Comparison of ENCODE assay signal across 28 cellular contexts in genomic region chr1:104392552-104392951, GRCh38.
"Had no signal": no experiment of that assay in that cellular context is flagged by ENCODE, and none has a peak within 500 bp of the region (broad histone marks: within the 10 kb centered on the region; RNA-seq: fewer than 3 reads in every experiment).

No MANE protein-coding gene starts in this region.

- H3K36me3 ChIP-seq: stomach, suprapubic skin, thoracic aorta, thyroid gland, tibial artery, tibial nerve, upper lobe of left lung, upper lobe of right lung, uterus, vagina had no signal

- H3K36me3 Mint-ChIP-seq: stimulated activated effector memory CD8-positive, alpha-beta T cell treated with anti-CD3 and anti-CD28 coated beads, Interleukin-12 subunit alpha, Interleukin-12 subunit beta, amount 100 ng/mL, for 72 hours; stimulated activated memory B cell treated with anti-CD40 and anti-IgM and Interleukin-4, amounts not matched to agents 10 μg/mL and 1 μg/mL and 100 μg/mL, for 72 hours; stimulated activated naive B cell treated with anti-CD40 and anti-IgM and Interleukin-4, amounts not matched to agents 10 μg/mL and 1 μg/mL and 100 μg/mL, for 72 hours; type B pancreatic cell had no signal

- ATAC-seq: stimulated activated effector memory CD8-positive, alpha-beta T cell treated with anti-CD3 and anti-CD28 coated beads, Interleukin-12 subunit alpha, Interleukin-12 subunit beta, amount 100 ng/mL, for 72 hours; stimulated activated memory B cell treated with anti-CD40 and anti-IgM and Interleukin-4, amounts not matched to agents 10 μg/mL and 1 μg/mL and 100 μg/mL, for 72 hours; stimulated activated naive B cell treated with anti-CD40 and anti-IgM and Interleukin-4, amounts not matched to agents 10 μg/mL and 1 μg/mL and 100 μg/mL, for 72 hours; stimulated activated naive CD8-positive, alpha-beta T cell treated with anti-CD3 and anti-CD28 coated beads, Interleukin-15, amount 100 ng/mL, for 72 hours; upper lobe of right lung had no signal

- H3K9me3 Mint-ChIP-seq: type B pancreatic cell had no signal

- H3K27ac Mint-ChIP-seq: stimulated activated effector memory CD8-positive, alpha-beta T cell treated with anti-CD3 and anti-CD28 coated beads, Interleukin-12 subunit alpha, Interleukin-12 subunit beta, amount 100 ng/mL, for 72 hours; stimulated activated memory B cell treated with anti-CD40 and anti-IgM and Interleukin-4, amounts not matched to agents 10 μg/mL and 1 μg/mL and 100 μg/mL, for 72 hours; stimulated activated naive B cell treated with anti-CD40 and anti-IgM and Interleukin-4, amounts not matched to agents 10 μg/mL and 1 μg/mL and 100 μg/mL, for 72 hours; stimulated activated naive CD8-positive, alpha-beta T cell treated with anti-CD3 and anti-CD28 coated beads, Interleukin-15, amount 100 ng/mL, for 72 hours; stimulated activated naive CD8-positive, alpha-beta T cell treated with anti-CD3 and anti-CD28 coated beads, Interleukin-15, Interleukin-2, amounts not matched to agents 100 ng/mL and 50 ng/mL, for 24 hours; type B pancreatic cell had no signal

- H3K27ac ChIP-seq: stomach, suprapubic skin, testis, thoracic aorta, thyroid gland, tibial artery, tibial nerve, transverse colon, upper lobe of left lung, upper lobe of right lung, uterus, vagina had no signal

- H3K4me1 ChIP-seq: stomach, suprapubic skin, testis, thyroid gland, tibial artery, tibial nerve, transverse colon, upper lobe of left lung, upper lobe of right lung, uterus, vagina had no signal

- H3K4me3 ChIP-seq: stomach, suprapubic skin, testis, thoracic aorta, thyroid gland, tibial artery, tibial nerve, transverse colon, upper lobe of left lung, upper lobe of right lung, uterus, vagina had no signal

- DNase-seq: stimulated activated CD4-positive, alpha-beta T cell treated with anti-CD3 and anti-CD28 coated beads, Interleukin-2, amount 100 ng/mL, for 48 hours; stimulated activated CD4-positive, alpha-beta T cell treated with anti-CD3 and anti-CD28 coated beads, Interleukin-4, amount 100 ng/mL, for 1 hour; stimulated activated CD4-positive, alpha-beta T cell treated with anti-CD3 and anti-CD28 coated beads, Interleukin-4, amount 100 ng/mL, for 24 hours; stimulated activated CD4-positive, alpha-beta T cell treated with anti-CD3 and anti-CD28 coated beads, Interleukin-4, amount 100 ng/mL, for 4 hours; stimulated activated CD8-positive, alpha-beta memory T cell treated with anti-CD3 and anti-CD28 coated beads, Interleukin-4, amount 100 ng/mL, for 48 hours; stimulated activated naive B cell treated with anti-CD40 and anti-IgM and Interleukin-4, amounts not matched to agents 10 μg/mL and 1 μg/mL and 100 μg/mL, for 72 hours; stimulated activated naive CD4-positive, alpha-beta T cell; stimulated activated naive CD4-positive, alpha-beta T cell treated with Interleukin-2 at 50 U/mL for 16 hours; stimulated activated naive CD8-positive, alpha-beta T cell treated with anti-CD3 and anti-CD28 coated beads, Interleukin-15, amount 100 ng/mL, for 72 hours; stomach; substantia nigra; testis; thyroid gland; tibial artery; transverse colon; trophoblast cell; upper lobe of left lung; upper lobe of right lung; uterus had no signal

- H3K9me3 ChIP-seq: testis, thoracic aorta, thyroid gland, tibial artery, tibial nerve, upper lobe of right lung, uterus, vagina had no signal

- FAIRE-seq: urothelium cell line had no signal
